21 cellular contexts compared by ENCODE assay signal in genomic region chr2:220134756-220135534, GRCh38.
DNase-seq lines count a peak whose midpoint lies in the region; ATAC-seq, FAIRE-seq and TF ChIP-seq lines count a peak whose summit lies in the region.
"Had no signal": no experiment of that assay in that cellular context is flagged by ENCODE, and none has a peak within 500 bp of the region (broad histone marks: within the 10 kb centered on the region; RNA-seq: fewer than 3 reads in every experiment).

No MANE protein-coding gene starts in this region.

- peak; percentile 25 for DNase-seq in Daoy (ENCODE audit: low read depth)
- DNase-seq in M059J (ENCODE audit: low read depth), result peak; percentile 37
- DNase-seq in brain microvascular endothelial cell, result peak; percentile 36
- DNase-seq in glomerular visceral epithelial cell (ENCODE audit: extremely low spot score), result peak; percentile 9
- DNase-seq in small intestine, result no peak
- DNase-seq in NCI-H1694 (lab: John Stamatoyannopoulos, UW), result no peak
- DNase-seq in BE2C, result no peak
- DNase-seq: CD4-positive, alpha-beta memory T cell; H7; Kasumi-1; NCI-H1105; NCI-H510A treated with DMSO at 0.1 percent for 48 hours; NCI-H774; SIG-M5 had no signal

- no peaks in the 10 kb centered on the region for H3K4me1 ChIP-seq in small intestine (ENCODE audit: control insufficient read depth in 2 of 2, insufficient read depth in 1 of 2, low read depth in 1 of 2, low read length in 1 of 2)
- no peaks in the 10 kb centered on the region for H3K4me1 ChIP-seq in BE2C
- H3K4me1 ChIP-seq: A549, BLaER1 had no signal

- no peak overlapping the region for H3K4me3 ChIP-seq in brain microvascular endothelial cell (ENCODE audit: low read depth, low read length)
- no peak overlapping the region for H3K4me3 ChIP-seq in small intestine (ENCODE audit: low read depth in 1 of 2, low read length in 2 of 2)
- H3K4me3 ChIP-seq in BE2C (ENCODE audit: low read depth, low read length), result no peak overlapping the region
- H3K4me3 ChIP-seq: A549, BLaER1 had no signal

- no peak for ATAC-seq in HG03520 (IDR thresholded peaks at IDR 0.05; ENCODE audit: unreplicated experiment)
- ATAC-seq: A549, SK-N-SH treated with all-trans-retinoic acid at 6 μM for 48 hours had no signal

- TF ChIP-seq CTCF in brain microvascular endothelial cell (IDR thresholded peaks at IDR 0.05; ENCODE audit: low read depth, low read length, missing control alignments), result no peak
- no peak for TF ChIP-seq CTCF in BE2C (IDR thresholded peaks at IDR 0.05; ENCODE audit: low read depth, low read length)

- H3K36me3 ChIP-seq in brain microvascular endothelial cell (replicated peaks) (no peaks in the 10 kb centered on the region), small intestine (ENCODE audit: control insufficient read depth in 2 of 2, insufficient read depth in 2 of 2, low read length in 2 of 2) (no peaks in the 10 kb centered on the region), BE2C (no peaks in the 10 kb centered on the region)

- H3K9me3 ChIP-seq in small intestine (ENCODE audit: control insufficient read depth, low read depth), result no peaks in the 10 kb centered on the region
- no peaks in the 10 kb centered on the region for H3K9me3 ChIP-seq in BE2C

- in situ Hi-C loops in brain microvascular endothelial cell (cut with HindIII; ENCODE audit: low pct_ligation_motif_present, low sequenced_read_pairs), result no loop called here

- H3K27me3 ChIP-seq in brain microvascular endothelial cell (replicated peaks), result no peaks in the 10 kb centered on the region
- H3K27me3 ChIP-seq in small intestine (ENCODE audit: control insufficient read depth in 2 of 2, insufficient read depth in 2 of 2, low read length in 2 of 2), result no peaks in the 10 kb centered on the region
- H3K27me3 ChIP-seq in BE2C, result no peaks in the 10 kb centered on the region
- H3K27me3 ChIP-seq: BLaER1 had no signal

- FAIRE-seq in small intestine (lab: Jason Lieb, UNC), result no peak
- FAIRE-seq: A549, HTR-8/SVneo had no signal

- WGBS in small intestine, 3 donors, result 55 to 71% (median 66%) methylated on average over 6 of the region's 6 CpGs

- H3K27ac ChIP-seq in brain microvascular endothelial cell (no peak overlapping the region), small intestine (ENCODE audit: low read depth in 1 of 2, low read length in 1 of 2) (no peak overlapping the region)
- H3K27ac ChIP-seq: A549, BLaER1, HL-60, RWPE1 had no signal

Comparison
In these comparisons a context has a peak if more than half of its experiments do, and no peak if none do; other contexts are left out.
1. DNase-seq: peak in Daoy (single experiment), M059J (single experiment), brain microvascular endothelial cell (single experiment) and glomerular visceral epithelial cell (single experiment); none in small intestine (single experiment), NCI-H1694 (single experiment) and BE2C (single experiment).